ENCODE assay signal across 8 cellular contexts in the genomic region with DNA sequence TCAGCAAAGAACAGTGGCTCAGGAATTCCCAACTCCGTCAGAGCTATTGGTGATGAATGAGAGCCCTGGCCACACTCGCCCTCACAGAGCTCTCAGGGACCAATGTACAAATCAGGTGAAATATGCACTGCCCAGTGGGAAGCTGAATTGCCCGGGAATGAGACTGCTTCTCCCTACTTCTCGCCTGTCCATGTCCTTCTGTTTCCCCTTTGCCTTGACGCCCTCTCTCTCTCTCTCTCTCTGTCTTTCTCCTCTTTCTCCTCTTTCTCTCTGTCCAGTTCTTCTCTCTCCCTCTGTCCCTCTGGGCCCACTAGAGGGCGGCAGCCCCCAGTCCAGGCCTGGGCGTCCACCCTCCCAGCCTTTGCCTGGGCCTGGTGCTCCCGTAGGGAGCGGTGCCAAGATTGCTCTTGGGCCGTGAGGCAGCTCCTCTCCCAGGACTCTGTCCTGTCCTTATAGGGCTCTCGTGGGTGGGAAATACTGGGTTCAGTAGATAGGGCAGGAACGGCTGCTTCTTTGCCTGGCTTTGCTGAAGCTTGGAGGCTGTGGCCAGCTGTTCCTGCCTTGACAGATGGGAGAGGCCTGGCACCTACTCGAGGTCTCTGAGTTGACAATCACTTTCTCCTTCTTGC. TPM values are rescaled to one million over a fixed set of nuclear protein-coding genes. Genes with fewer than 3 reads are reported as not detected.
DNase-seq lines count a peak whose midpoint lies in the region; ATAC-seq and TF ChIP-seq lines count a peak whose summit lies in the region.

No MANE protein-coding gene starts in this region.

- H3K4me1 ChIP-seq in stomach, result peaks cover 0 to 42% (median 12%) of the 10 kb centered on the region in 4 donors

- CTCF ChIA-PET in activated CD4-positive, alpha-beta T cell treated with anti-CD3 and anti-CD28 coated beads for 36 hours (lab: Charles Lee), result interaction anchor here (0.7 to 3.9 kb wide), 5 partner anchors 10 to 263 kb away, joined by 3 to 14 read pairs (median 3); no protein-coding TSS in a partner anchor

- no peak for TF ChIP-seq POLR2A in stomach (IDR thresholded peaks at IDR 0.05)

- ATAC-seq in activated CD4-positive, alpha-beta T cell treated with anti-CD3 and anti-CD28 coated beads for 36 hours, result peak; percentile 47
- ATAC-seq in GM19328 (IDR thresholded peaks at IDR 0.05; ENCODE audit: unreplicated experiment), result no peak

- no peak overlapping the region for H3K27ac Mint-ChIP-seq in activated CD4-positive, alpha-beta T cell treated with anti-CD3 and anti-CD28 coated beads for 36 hours

- peak; percentile 49 for TF ChIP-seq EP300 in stomach (IDR thresholded peaks at IDR 0.05)

- TF ChIP-seq CTCF in kidney epithelial cell (IDR thresholded peaks at IDR 0.05; ENCODE audit: insufficient read depth, low read length, poor library complexity, severe bottlenecking) (peak; percentile 95), stomach (IDR thresholded peaks at IDR 0.05) (peak in 5 of 7 experiments; percentile 53 to 72 (median 63))

- DNase-seq in activated CD4-positive, alpha-beta T cell treated with anti-CD3 and anti-CD28 coated beads for 36 hours, result peak; percentile 16
- DNase-seq in activated CD4-positive, alpha-beta T cell treated with anti-CD3 and anti-CD28 coated beads for 1 hour, result no peak
- DNase-seq in NCI-H460 (ENCODE audit: extremely low read depth, low read depth), result peak; percentile 79
- DNase-seq in caudate nucleus (lab: John Stamatoyannopoulos, UW), result peak in 60 of 61 donors; percentile 4 to 83 (median 60)
- DNase-seq in kidney epithelial cell (ENCODE audit: low read depth), result peak; percentile 43
- DNase-seq in stomach, result peak; percentile 79
- DNase-seq in NCI-H1436 (lab: John Stamatoyannopoulos, UW), result no peak

- peaks cover 2% of the 10 kb centered on the region for H3K27me3 Mint-ChIP-seq in activated CD4-positive, alpha-beta T cell treated with anti-CD3 and anti-CD28 coated beads for 36 hours

- H3K4me3 ChIP-seq in kidney epithelial cell (ENCODE audit: low read depth, low read length) (no peak overlapping the region), stomach (no peak overlapping the region)

- H3K36me3 ChIP-seq in kidney epithelial cell (ENCODE audit: control insufficient read depth, insufficient read depth, low read length) (no peaks in the 10 kb centered on the region), stomach (no peaks in the 10 kb centered on the region)

- intact Hi-C loops in activated CD4-positive, alpha-beta T cell treated with anti-CD3 and anti-CD28 coated beads for 36 hours (cut with DNase I, micrococcal nuclease), result no loop called here
- intact Hi-C loops in stomach (cut with DNase I; ENCODE audit: low total_unique reads), result no loop called here

- H3K9me3 Mint-ChIP-seq in activated CD4-positive, alpha-beta T cell treated with anti-CD3 and anti-CD28 coated beads for 36 hours (ENCODE audit: low read depth), result no peaks in the 10 kb centered on the region

- 21 to 30% (median 24%) methylated on average over 13 of the region's 13 CpGs for WGBS in stomach, 5 donors

- H3K9me3 ChIP-seq in stomach, result no peaks in the 10 kb centered on the region

- H3K4me1 Mint-ChIP-seq in activated CD4-positive, alpha-beta T cell treated with anti-CD3 and anti-CD28 coated beads for 36 hours, result no peaks in the 10 kb centered on the region

- H3K27ac ChIP-seq in caudate nucleus (ENCODE audit: low read depth, low read length), result no peak overlapping the region
- H3K27ac ChIP-seq in stomach, result peak overlapping the region in 4 of 5 donors; percentile 10 to 74 (median 47)

- no peak overlapping the region for H3K4me3 Mint-ChIP-seq in activated CD4-positive, alpha-beta T cell treated with anti-CD3 and anti-CD28 coated beads for 36 hours

- H3K36me3 Mint-ChIP-seq in activated CD4-positive, alpha-beta T cell treated with anti-CD3 and anti-CD28 coated beads for 36 hours (ENCODE audit: low read depth), result no peaks in the 10 kb centered on the region

- H3K27me3 ChIP-seq in kidney epithelial cell (ENCODE audit: control insufficient read depth, insufficient read depth, low read length) (no peaks in the 10 kb centered on the region), stomach (no peaks in the 10 kb centered on the region)

- POLR2A ChIA-PET in activated CD4-positive, alpha-beta T cell treated with anti-CD3 and anti-CD28 coated beads for 36 hours (lab: Charles Lee), result no interaction called here

RNA-seq across cellular contexts. Expression of a gene that starts 28.4 kb away (rescaled TPM):
- total RNA-seq in activated CD4-positive, alpha-beta T cell treated with anti-CD3 and anti-CD28 coated beads for 36 hours, result 100 to 1,000 TPM in 1 of 2 experiments, 10 to 100 TPM in 1; 78.4 to 112 TPM
- 43.6 and 44.1 TPM in 2 replicates for total RNA-seq in NCI-H460 (2014; rRNA removed; shearing (Covaris generic))
- polyA plus RNA-seq in NCI-H460 (2014; cell fraction: nucleus; rRNA removed), result 16.7 and 20.0 TPM in 2 replicates
- total RNA-seq in kidney epithelial cell, result 41.3 and 44.2 TPM in 2 replicates
- total RNA-seq in stomach, result 100 to 1,000 TPM in 1 of 5 donors, 10 to 100 TPM in 4; 20.9 to 128 (median 54.0) TPM
- 10 to 100 TPM; 22.2 to 32.7 (median 26.5) TPM for polyA plus RNA-seq in stomach

Comparison
In these comparisons a context has a peak if more than half of its experiments do, and no peak if none do; other contexts are left out.
1. DNase-seq: peak in activated CD4-positive, alpha-beta T cell treated with anti-CD3 and anti-CD28 coated beads for 36 hours (single experiment), NCI-H460 (single experiment), caudate nucleus (60 of 61), kidney epithelial cell (single experiment) and stomach (single experiment); none in activated CD4-positive, alpha-beta T cell treated with anti-CD3 and anti-CD28 coated beads for 1 hour (single experiment) and NCI-H1436 (single experiment).